Comparison of ENCODE assay signal across 6 cellular contexts in genomic region chr19:46660601-46661019, GRCh38.
DNase-seq lines count a peak whose midpoint lies in the region; ATAC-seq and TF ChIP-seq lines count a peak whose summit lies in the region.

No MANE protein-coding gene starts in this region.

- no peaks in the 10 kb centered on the region for H3K9me3 ChIP-seq in RWPE2 (ENCODE audit: severe bottlenecking)
- H3K9me3 ChIP-seq in iPS-20b (ENCODE audit: insufficient read depth, low read depth, low read length) = no peaks in the 10 kb centered on the region

- H3K4me3 ChIP-seq in GM12864 (ENCODE audit: low read depth, low read length) (peak overlapping the region; percentile 45), RWPE2 (ENCODE audit: severe bottlenecking) (peak overlapping the region; percentile 27), iPS-20b (ENCODE audit: low read length) (peak overlapping the region; percentile 69)

- no peaks in the 10 kb centered on the region for H3K4me1 ChIP-seq in RWPE2 (ENCODE audit: insufficient read depth, poor library complexity, severe bottlenecking)
- H3K4me1 ChIP-seq in iPS-20b (ENCODE audit: insufficient read depth, low read length) = peaks cover 16% of the 10 kb centered on the region; the same call in 1 of the 2 replicates

- H3K36me3 ChIP-seq in RWPE2 (ENCODE audit: low read depth) = no peaks in the 10 kb centered on the region
- no peaks in the 10 kb centered on the region for H3K36me3 ChIP-seq in iPS-20b (ENCODE audit: insufficient read depth, low read depth, low read length)

- no peak for DNase-seq in GM12864 (ENCODE audit: low read depth)
- DNase-seq in RWPE2 (ENCODE audit: low spot score) = peak; percentile 64
- DNase-seq in activated CD8-positive, alpha-beta memory T cell treated with anti-CD3 and anti-CD28 coated beads for 24 hours = no peak
- DNase-seq in DMS79 treated with DMSO at 0.1 percent for 48 hours (lab: John Stamatoyannopoulos, UW) = no peak
- DNase-seq in iPS-NIHi7 (ENCODE audit: extremely low spot score) = no peak

- H3K27ac ChIP-seq in RWPE2 (ENCODE audit: poor library complexity, severe bottlenecking) = no peak overlapping the region
- H3K27ac ChIP-seq in iPS-20b (ENCODE audit: low read length) = no peak overlapping the region

- H3K27me3 ChIP-seq in RWPE2 (ENCODE audit: insufficient read depth, poor library complexity, severe bottlenecking) (peaks cover 24% of the 10 kb centered on the region), iPS-20b (ENCODE audit: insufficient read depth, low read length) (peaks cover 31% of the 10 kb centered on the region)

- no peak overlapping the region; the same call in 1 of the 2 replicates for H3K9ac ChIP-seq in iPS-20b (ENCODE audit: low read depth, low read length)

- ATAC-seq in RWPE2 (ENCODE audit: low read depth) = peak; percentile 22; the same call in 2 of the 3 replicates

- TF ChIP-seq CTCF in GM12864 (IDR thresholded peaks at IDR 0.05; ENCODE audit: low read depth, low read length, missing control alignments) (no peak), RWPE2 (IDR thresholded peaks at IDR 0.05; ENCODE audit: poor library complexity, severe bottlenecking) (no peak)
